In the genomic region with DNA sequence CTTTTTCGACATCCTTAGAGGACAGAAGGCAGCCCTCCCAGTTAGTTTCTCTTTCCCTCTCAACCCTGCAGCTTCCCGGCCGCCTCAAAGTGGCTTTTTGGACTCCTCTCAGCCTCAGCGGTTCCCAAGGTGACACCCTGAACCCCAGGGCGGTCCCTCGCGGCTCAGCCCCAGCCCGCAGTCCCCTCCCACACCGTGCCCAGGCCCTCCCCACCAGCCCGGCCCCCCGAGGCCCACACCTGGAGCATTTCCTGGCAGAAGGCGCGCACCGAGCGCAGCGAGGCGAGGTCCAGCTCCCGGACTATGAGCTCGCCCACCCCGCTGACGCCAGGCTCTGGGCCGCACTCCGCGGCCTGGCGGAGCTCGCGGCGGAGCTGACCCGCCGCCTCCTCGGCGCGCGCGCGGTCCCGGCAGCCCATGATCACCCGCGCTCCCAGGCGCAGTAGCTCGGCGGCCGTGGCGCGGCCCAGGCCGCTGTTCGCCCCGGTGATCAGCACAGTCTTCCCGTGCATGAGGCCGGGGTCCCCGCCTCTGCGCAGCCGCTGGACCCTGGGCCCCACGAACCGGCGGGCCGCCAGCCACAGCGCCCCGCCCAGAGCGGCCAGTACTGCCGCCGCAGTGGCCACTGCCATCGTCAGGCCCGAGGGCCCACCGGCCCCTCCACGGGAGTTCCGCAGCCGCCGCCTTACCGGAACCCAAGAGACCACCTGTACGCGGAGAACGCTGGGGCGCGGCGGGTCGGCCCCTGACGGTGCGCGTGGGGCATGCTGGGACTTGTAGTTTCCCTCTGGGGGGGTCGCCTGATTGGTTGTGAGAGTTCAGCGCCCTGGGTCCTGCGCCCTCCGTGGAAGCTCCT, we compare ENCODE assay signal across 8 cellular contexts. TPM values are rescaled to one million over a fixed set of nuclear protein-coding genes. Genes with fewer than 3 reads are reported as not detected.
DNase-seq lines count a peak whose midpoint lies in the region; ATAC-seq and TF ChIP-seq lines count a peak whose summit lies in the region.

A gene with protein sequence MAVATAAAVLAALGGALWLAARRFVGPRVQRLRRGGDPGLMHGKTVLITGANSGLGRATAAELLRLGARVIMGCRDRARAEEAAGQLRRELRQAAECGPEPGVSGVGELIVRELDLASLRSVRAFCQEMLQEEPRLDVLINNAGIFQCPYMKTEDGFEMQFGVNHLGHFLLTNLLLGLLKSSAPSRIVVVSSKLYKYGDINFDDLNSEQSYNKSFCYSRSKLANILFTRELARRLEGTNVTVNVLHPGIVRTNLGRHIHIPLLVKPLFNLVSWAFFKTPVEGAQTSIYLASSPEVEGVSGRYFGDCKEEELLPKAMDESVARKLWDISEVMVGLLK (minus strand): TSS at position 713 of the 856 bp plus-strand sequence. CDS start 81 bp downstream, at position 632.

- H3K4me3 ChIP-seq in RWPE2 (ENCODE audit: severe bottlenecking), result peak within 1 kb of the TSS; percentile 74
- H3K4me3 ChIP-seq in fibroblast of mammary gland (ENCODE audit: control insufficient read depth, low read depth, low read length), result peak within 1 kb of the TSS; percentile 73

- TF ChIP-seq CTCF in RWPE2 (IDR thresholded peaks at IDR 0.05; ENCODE audit: poor library complexity, severe bottlenecking) (no peak), fibroblast of mammary gland (conservative IDR thresholded peaks at IDR 0.05; ENCODE audit: control insufficient read depth, insufficient read depth, low read depth, low read length) (no peak)

- peaks cover 14% of the 10 kb centered on the region for H3K4me1 ChIP-seq in RWPE2 (ENCODE audit: insufficient read depth, poor library complexity, severe bottlenecking)

- H3K4me3 Mint-ChIP-seq in activated T-helper 2 cell treated with anti-CD3 and anti-CD28 coated beads, Interferon-gamma antibody, Interleukin-2, Interleukin-4, amounts not matched to agents 10 μg/mL and 5 μg/mL and 100 μg/mL, durations not matched to agents 14 hours and 24 hours and 36 hours (ENCODE audit: low read depth), result peak within 1 kb of the TSS; percentile 88
- peak within 1 kb of the TSS; percentile 82 to 97 (median 94) for H3K4me3 Mint-ChIP-seq in naive thymus-derived CD8-positive, alpha-beta T cell

- DNase-seq in EH (ENCODE audit: low read depth) (peak; percentile 92), H4 (ENCODE audit: low spot score) (peak; percentile 77), LoVo (ENCODE audit: low spot score) (peak; percentile 91), RWPE2 (ENCODE audit: low spot score) (peak; percentile 93), fibroblast of mammary gland (ENCODE audit: low read depth) (peak; percentile 88)
- DNase-seq in activated T-helper 2 cell treated with anti-CD3 and anti-CD28 coated beads, Interferon-gamma antibody, Interleukin-2, Interleukin-4, amounts not matched to agents 10 μg/mL and 5 μg/mL and 100 μg/mL, durations not matched to agents 14 hours and 24 hours and 36 hours (ENCODE audit: low spot score), result peak; percentile 86
- peak; percentile 85 to 97 (median 96) for DNase-seq in naive thymus-derived CD8-positive, alpha-beta T cell
- peak; percentile 83 to 91 (median 89) for DNase-seq in stimulated activated naive CD4-positive, alpha-beta T cell (lab: John Stamatoyannopoulos, UW)

- H3K36me3 ChIP-seq in RWPE2 (ENCODE audit: low read depth), result peaks cover 39% of the 10 kb centered on the region

- peak; percentile 92 for ATAC-seq in RWPE2 (ENCODE audit: low read depth)
- peak; percentile 88 to 89 for ATAC-seq in naive thymus-derived CD8-positive, alpha-beta T cell

- peaks cover 5% of the 10 kb centered on the region for H3K9me3 ChIP-seq in RWPE2 (ENCODE audit: severe bottlenecking)

- POLR2A ChIA-PET in naive thymus-derived CD8-positive, alpha-beta T cell (lab: Charles Lee), result interaction anchor here (0.7 to 2.3 kb wide), 14 partner anchors 9 to 1887 kb away, joined by 3 to 21 read pairs (median 4); a partner anchor contains a TSS

- peak within 1 kb of the TSS; percentile 80 for H3K27ac ChIP-seq in RWPE2 (ENCODE audit: poor library complexity, severe bottlenecking)

- H3K9me3 Mint-ChIP-seq in activated T-helper 2 cell treated with anti-CD3 and anti-CD28 coated beads, Interferon-gamma antibody, Interleukin-2, Interleukin-4, amounts not matched to agents 10 μg/mL and 5 μg/mL and 100 μg/mL, durations not matched to agents 14 hours and 24 hours and 36 hours, result peaks cover 6% of the 10 kb centered on the region
- H3K9me3 Mint-ChIP-seq in naive thymus-derived CD8-positive, alpha-beta T cell, result peaks cover 0 to 15% (median 3%) of the 10 kb centered on the region in 9 donors

- no peaks in the 10 kb centered on the region for H3K27me3 ChIP-seq in RWPE2 (ENCODE audit: insufficient read depth, poor library complexity, severe bottlenecking)

- peaks cover 31% of the 10 kb centered on the region for H3K4me1 Mint-ChIP-seq in activated T-helper 2 cell treated with anti-CD3 and anti-CD28 coated beads, Interferon-gamma antibody, Interleukin-2, Interleukin-4, amounts not matched to agents 10 μg/mL and 5 μg/mL and 100 μg/mL, durations not matched to agents 14 hours and 24 hours and 36 hours (ENCODE audit: low read depth)
- peaks cover 27 to 55% (median 51%) of the 10 kb centered on the region in 4 donors for H3K4me1 Mint-ChIP-seq in naive thymus-derived CD8-positive, alpha-beta T cell

- intact Hi-C loops in activated T-helper 2 cell treated with anti-CD3 and anti-CD28 coated beads, Interferon-gamma antibody, Interleukin-2, Interleukin-4, amounts not matched to agents 10 μg/mL and 5 μg/mL and 100 μg/mL, durations not matched to agents 14 hours and 24 hours and 36 hours (cut with micrococcal nuclease), result loop anchor here (1.0 to 5.0 kb wide), 5 partner anchors 15 to 1342 kb away; a partner anchor contains a TSS

- peak within 1 kb of the TSS; percentile 90 for H3K27ac Mint-ChIP-seq in activated T-helper 2 cell treated with anti-CD3 and anti-CD28 coated beads, Interferon-gamma antibody, Interleukin-2, Interleukin-4, amounts not matched to agents 10 μg/mL and 5 μg/mL and 100 μg/mL, durations not matched to agents 14 hours and 24 hours and 36 hours
- peak within 1 kb of the TSS; percentile 88 to 99 (median 98) for H3K27ac Mint-ChIP-seq in naive thymus-derived CD8-positive, alpha-beta T cell

- peaks cover 40% of the 10 kb centered on the region for H3K36me3 Mint-ChIP-seq in activated T-helper 2 cell treated with anti-CD3 and anti-CD28 coated beads, Interferon-gamma antibody, Interleukin-2, Interleukin-4, amounts not matched to agents 10 μg/mL and 5 μg/mL and 100 μg/mL, durations not matched to agents 14 hours and 24 hours and 36 hours (ENCODE audit: low read depth)
- peaks cover 14 to 48% (median 31%) of the 10 kb centered on the region in 3 donors for H3K36me3 Mint-ChIP-seq in naive thymus-derived CD8-positive, alpha-beta T cell

- no peaks in the 10 kb centered on the region for H3K27me3 Mint-ChIP-seq in activated T-helper 2 cell treated with anti-CD3 and anti-CD28 coated beads, Interferon-gamma antibody, Interleukin-2, Interleukin-4, amounts not matched to agents 10 μg/mL and 5 μg/mL and 100 μg/mL, durations not matched to agents 14 hours and 24 hours and 36 hours (ENCODE audit: low read depth)
- H3K27me3 Mint-ChIP-seq in naive thymus-derived CD8-positive, alpha-beta T cell, result no peaks in the 10 kb centered on the region

RNA-seq across cellular contexts. Expression of the gene that starts here (rescaled TPM):
- total RNA-seq in H4 (2014; rRNA removed; shearing (Covaris generic)), result 19.8 and 22.8 TPM in 2 replicates
- 12.4 and 15.2 TPM in 2 replicates for total RNA-seq in activated T-helper 2 cell treated with anti-CD3 and anti-CD28 coated beads, Interferon-gamma antibody, Interleukin-2, Interleukin-4, amounts not matched to agents 10 μg/mL and 5 μg/mL and 100 μg/mL, durations not matched to agents 14 hours and 24 hours and 36 hours
- total RNA-seq in naive thymus-derived CD8-positive, alpha-beta T cell, result 10 to 100 TPM; 21.6 to 21.8 TPM
- polyA plus RNA-seq in naive thymus-derived CD8-positive, alpha-beta T cell, result 10 to 100 TPM; 46.3 to 56.2 (median 52.1) TPM

Comparison
In these comparisons a context has a peak if more than half of its experiments do, and no peak if none do; other contexts are left out.
1. Peak in every context shown above with its lines: DNase-seq, ATAC-seq, H3K4me3 ChIP-seq and H3K27ac ChIP-seq.